In genomic region chr10:97991875-97992274, GRCh38 we compare ENCODE assay signal across 11 cellular contexts. TPM values are rescaled to one million over a fixed set of nuclear protein-coding genes. Genes with fewer than 3 reads are reported as not detected.
DNase-seq lines count a peak whose midpoint lies in the region; FAIRE-seq and TF ChIP-seq lines count a peak whose summit lies in the region.
"Had no signal": no experiment of that assay in that cellular context is flagged by ENCODE, and none has a peak within 500 bp of the region (broad histone marks: within the 10 kb centered on the region; RNA-seq: fewer than 3 reads in every experiment).

No MANE protein-coding gene starts in this region.

- H3K4me1 ChIP-seq in astrocyte (ENCODE audit: insufficient read depth, low read length): no peaks in the 10 kb centered on the region
- H3K4me1 ChIP-seq in vagina: no peaks in the 10 kb centered on the region
- H3K4me1 ChIP-seq in smooth muscle cell (ENCODE audit: low read depth): no peaks in the 10 kb centered on the region

- H3F3A ChIP-seq in smooth muscle cell (ENCODE audit: low read depth): no peaks in the 10 kb centered on the region

- H3K9me3 ChIP-seq in astrocyte (ENCODE audit: insufficient read depth, low read depth, low read length) (no peaks in the 10 kb centered on the region), vagina (no peaks in the 10 kb centered on the region), smooth muscle cell (replicated peaks; ENCODE audit: low read depth) (no peaks in the 10 kb centered on the region)

- no peak for TF ChIP-seq CTCF in astrocyte (IDR thresholded peaks at IDR 0.05; ENCODE audit: insufficient read depth, low read depth, low read length)
- no peak for TF ChIP-seq CTCF in vagina (IDR thresholded peaks at IDR 0.05)
- no peak for TF ChIP-seq CTCF in smooth muscle cell (IDR thresholded peaks at IDR 0.05; ENCODE audit: borderline replicate concordance, insufficient read depth, poor library complexity, severe bottlenecking)

- H3K27ac ChIP-seq in astrocyte (ENCODE audit: low read depth, low read length) (no peak overlapping the region), vagina (no peak overlapping the region), smooth muscle cell (ENCODE audit: low read depth) (no peak overlapping the region)

- no peak overlapping the region for H3K4me3 Mint-ChIP-seq in astrocyte (ENCODE audit: unreplicated experiment)

- H3K79me2 ChIP-seq in astrocyte (ENCODE audit: insufficient read depth, low read length) (no peaks in the 10 kb centered on the region), smooth muscle cell (ENCODE audit: low read depth) (no peaks in the 10 kb centered on the region)

- no peaks in the 10 kb centered on the region for H3K9me3 Mint-ChIP-seq in astrocyte (ENCODE audit: unreplicated experiment)

- intact Hi-C loops in vagina (cut with DNase I): no loop called here

- H3K9ac ChIP-seq in astrocyte (ENCODE audit: low read length) (no peak overlapping the region), smooth muscle cell (ENCODE audit: low read depth) (no peak overlapping the region)

- H3K27me3 Mint-ChIP-seq in astrocyte (ENCODE audit: low read depth, unreplicated experiment): peaks cover 35% of the 10 kb centered on the region

- WGBS in smooth muscle cell (ENCODE audit: low lambda C conversion rate): 31% methylated on average over 2 of the region's 2 CpGs

- H3K36me3 ChIP-seq in astrocyte (ENCODE audit: insufficient read depth, low read length) (no peaks in the 10 kb centered on the region), vagina (no peaks in the 10 kb centered on the region), smooth muscle cell (ENCODE audit: low read depth) (no peaks in the 10 kb centered on the region)

- TF ChIP-seq POLR2A in vagina (IDR thresholded peaks at IDR 0.05): no peak

- DNase-seq in A172 (ENCODE audit: low spot score) (peak; percentile 28), HT-29 (ENCODE audit: low spot score) (peak; percentile 35), astrocyte (ENCODE audit: low read depth) (peak; percentile 4), iPS-NIHi11 (ENCODE audit: low spot score) (peak; percentile 78), NOMO-1 (lab: John Stamatoyannopoulos, UW; ENCODE audit: unreplicated experiment in 2 of 2) (no peak), NK-92 (lab: John Stamatoyannopoulos, UW; ENCODE audit: unreplicated experiment) (no peak), vagina (ENCODE audit: extremely low spot score in 2 of 2) (no peak), smooth muscle cell (lab: John Stamatoyannopoulos, UW; ENCODE audit: unreplicated experiment) (no peak)
- DNase-seq: caudate nucleus, hypothalamus, NCI-H1930 had no signal

- no peaks in the 10 kb centered on the region for H3K36me3 Mint-ChIP-seq in astrocyte (ENCODE audit: low read depth, unreplicated experiment)

- no peak overlapping the region for H3K4me3 ChIP-seq in astrocyte (ENCODE audit: insufficient read depth, low read depth, low read length)
- H3K4me3 ChIP-seq in vagina: no peak overlapping the region
- no peak overlapping the region for H3K4me3 ChIP-seq in smooth muscle cell

- no peaks in the 10 kb centered on the region for H3K4me1 Mint-ChIP-seq in astrocyte (ENCODE audit: low read depth, unreplicated experiment)

- FAIRE-seq in astrocyte (lab: Jason Lieb, UNC): no peak

- H3K27ac Mint-ChIP-seq in astrocyte (ENCODE audit: unreplicated experiment): no peak overlapping the region

- H3K4me2 ChIP-seq in astrocyte (ENCODE audit: low read length) (no peak overlapping the region), smooth muscle cell (no peak overlapping the region)

- no peaks in the 10 kb centered on the region for H3K27me3 ChIP-seq in astrocyte (ENCODE audit: insufficient read depth, low read length)
- no peaks in the 10 kb centered on the region for H3K27me3 ChIP-seq in vagina
- peaks cover 3% of the 10 kb centered on the region for H3K27me3 ChIP-seq in smooth muscle cell (ENCODE audit: low read depth)

- no peaks in the 10 kb centered on the region for H4K20me1 ChIP-seq in astrocyte (ENCODE audit: insufficient read depth, low read length)
- H4K20me1 ChIP-seq in smooth muscle cell (ENCODE audit: low read depth): no peaks in the 10 kb centered on the region

- no peak overlapping the region for H2AFZ ChIP-seq in astrocyte (ENCODE audit: low read depth, low read length)
- no peak overlapping the region for H2AFZ ChIP-seq in smooth muscle cell (ENCODE audit: low read depth)

RNA-seq across cellular contexts. Expression of gene CRTAC1, which starts 38.5 kb away (rescaled TPM):
- total RNA-seq in A172 (2014; rRNA removed; shearing (Covaris generic)): not detected in 2 replicates
- total RNA-seq in HT-29 (2014; rRNA removed; shearing (Covaris generic)): not detected in 2 replicates
- total RNA-seq in astrocyte: 0.66 and 2.6 TPM in 2 replicates
- total RNA-seq in vagina: 2.5 TPM
- 0.31 TPM in 1 of 2 replicates, not detected in the other for total RNA-seq in smooth muscle cell
- polyA plus RNA-seq in smooth muscle cell: 0.65 and 1.1 TPM in 2 replicates

Comparison
In these comparisons a context has a peak if more than half of its experiments do, and no peak if none do; other contexts are left out.
1. DNase-seq: peak in A172 (single experiment), HT-29 (single experiment), astrocyte (single experiment) and iPS-NIHi11 (single experiment); none in NOMO-1 (0 of 2), NK-92 (single experiment), vagina (0 of 2) and smooth muscle cell (single experiment).